10 cellular contexts compared by ENCODE assay signal in genomic region chr1:6002714-6003501, GRCh38. TPM values are rescaled to one million over a fixed set of nuclear protein-coding genes. Genes with fewer than 3 reads are reported as not detected.
DNase-seq lines count a peak whose midpoint lies in the region; ATAC-seq and TF ChIP-seq lines count a peak whose summit lies in the region.
"Had no signal": no experiment of that assay in that cellular context is flagged by ENCODE, and none has a peak within 500 bp of the region (broad histone marks: within the 10 kb centered on the region; RNA-seq: fewer than 3 reads in every experiment).

No MANE protein-coding gene starts in this region.

- ATAC-seq in heart right ventricle = peak; percentile 69 to 88 (median 83)
- no peak for ATAC-seq in GM21529 (IDR thresholded peaks at IDR 0.05; ENCODE audit: unreplicated experiment)

- TF ChIP-seq CTCF in heart right ventricle (IDR thresholded peaks at IDR 0.05) = peak in 3 of 9 donors; percentile 19 to 37 (median 32)

- no peaks in the 10 kb centered on the region for H3K9me3 ChIP-seq in heart right ventricle
- H3K9me3 ChIP-seq: pancreas, tibial nerve had no signal

- no peaks in the 10 kb centered on the region for H3K36me3 ChIP-seq in heart right ventricle
- H3K36me3 ChIP-seq: pancreas, tibial nerve had no signal

- H3K4me1 ChIP-seq in heart right ventricle = peaks cover 0 to 29% (median 14%) of the 10 kb centered on the region in 9 donors
- H3K4me1 ChIP-seq: pancreas, tibial nerve had no signal

- in situ Hi-C loops in G401 (cut with HindIII; ENCODE audit: low sequenced_read_pairs) = no loop called here

- peak overlapping the region in 8 of 10 donors; percentile 15 to 42 (median 32) for H3K4me3 ChIP-seq in heart right ventricle
- H3K4me3 ChIP-seq: pancreas, tibial nerve had no signal

- 37 to 48% methylated on average over 33 of the region's 33 CpGs for WGBS in heart right ventricle, 2 donors

- intact Hi-C loops in heart right ventricle (cut with DNase I) (loop anchor here in 2 of 10 donors (1.0 kb wide), 1 partner anchor 11 kb away; no protein-coding TSS in a partner anchor), posterior cingulate gyrus (cut with DNase I) (no loop called here)

- DNase-seq in G401 (ENCODE audit: low spot score) (peak; percentile 12), NCI-H524 treated with DMSO at 0.1 percent for 48 hours (lab: John Stamatoyannopoulos, UW) (peak; percentile 12), heart right ventricle (peak; percentile 62 to 68), posterior cingulate gyrus (peak in 7 of 10 donors; percentile 5 to 70 (median 16)), HPDE6-E6E7 (ENCODE audit: extremely low spot score) (no peak), RKO (ENCODE audit: low spot score) (no peak), NCI-H146 treated with DMSO at 0.1 percent for 48 hours (lab: John Stamatoyannopoulos, UW; ENCODE audit: unreplicated experiment) (no peak)

- peak overlapping the region; percentile 47 to 96 (median 83) for H3K27ac ChIP-seq in heart right ventricle
- H3K27ac ChIP-seq: pancreas, tibial nerve had no signal

- H3K27me3 ChIP-seq in heart right ventricle = no peaks in the 10 kb centered on the region
- H3K27me3 ChIP-seq: pancreas, tibial nerve had no signal

RNA-seq across cellular contexts. Expression of gene NPHP4, which starts 10.7 kb away (rescaled TPM):
- total RNA-seq in G401 (2014; rRNA removed; shearing (Covaris generic)) = 7.6 and 9.8 TPM in 2 replicates
- total RNA-seq in heart right ventricle = 1 to 10 TPM; 2.4 to 5.7 (median 3.3) TPM
- 1 to 10 TPM; 2.4 to 3.8 TPM for polyA plus RNA-seq in heart right ventricle

RNA-seq across cellular contexts. Expression of gene KCNAB2, which starts 42.8 kb away (rescaled TPM):
- total RNA-seq in G401 (2014; rRNA removed; shearing (Covaris generic)) = 0.71 and 1.8 TPM in 2 replicates
- total RNA-seq in heart right ventricle = 10 to 100 TPM; 16.5 to 41.5 (median 22.2) TPM
- 10 to 100 TPM in 1 of 2 donors, 1 to 10 TPM in 1; 4.7 to 15.1 TPM for polyA plus RNA-seq in heart right ventricle

Comparison
In these comparisons a context has a peak if more than half of its experiments do, and no peak if none do; other contexts are left out.
1. DNase-seq: peak in G401 (single experiment), NCI-H524 treated with DMSO at 0.1 percent for 48 hours (single experiment), heart right ventricle (2 of 2) and posterior cingulate gyrus (7 of 10); none in HPDE6-E6E7 (single experiment), RKO (single experiment) and NCI-H146 treated with DMSO at 0.1 percent for 48 hours (single experiment).